18 cellular contexts compared by ENCODE assay signal in the genomic region with DNA sequence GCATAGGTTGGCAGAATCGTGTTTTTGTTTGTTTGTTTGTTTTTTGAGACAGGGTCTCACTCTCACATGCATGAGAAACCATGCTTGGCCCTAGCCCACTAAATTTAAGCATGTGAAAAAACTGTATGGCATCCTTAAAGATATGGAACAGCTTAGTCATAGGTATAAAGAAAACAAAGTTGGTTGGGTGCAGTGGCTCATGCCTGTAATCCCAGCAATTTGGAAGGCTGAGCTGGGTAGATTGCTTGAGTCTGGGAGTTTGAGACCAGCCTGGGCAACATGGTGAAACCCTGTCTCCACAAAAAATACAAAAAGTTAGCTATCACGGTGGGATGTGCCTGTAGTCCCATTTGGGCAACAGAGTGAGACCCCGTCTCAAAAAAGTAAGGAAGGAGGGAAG.
A peak's percentile ranks its signal among the peaks of the same experiment; 100 is the strongest.
DNase-seq lines count a peak whose midpoint lies in the region; ATAC-seq and TF ChIP-seq lines count a peak whose summit lies in the region.
"Had no signal": no experiment of that assay in that cellular context is flagged by ENCODE, and none has a peak within 500 bp of the region (broad histone marks: within the 10 kb centered on the region; RNA-seq: fewer than 3 reads in every experiment).

No MANE protein-coding gene starts in this region.

- CTCF ChIA-PET in HEK293T (lab: Yijun Ruan, JAX), result no interaction called here

- POLR2A ChIA-PET in HEK293T (lab: Yijun Ruan, JAX), result no interaction called here

- DNase-seq in HCEC 1CT, result peak; percentile 4
- DNase-seq in NCI-H226, result peak; percentile 2
- peak; percentile 23 for DNase-seq in fibroblast of peridontal ligament (ENCODE audit: extremely low read depth)
- DNase-seq in HEK293T (ENCODE audit: extremely low spot score), result no peak
- no peak for DNase-seq in amniotic stem cell (lab: John Stamatoyannopoulos, UW)
- DNase-seq: ACHN, C1 segment of cervical spinal cord, DMS79 treated with DMSO at 0.1 percent for 48 hours, GDM1, NCI-H1105 treated with DMSO at 0.1 percent for 48 hours, NCI-H1694, NCI-H2081 treated with DMSO at 0.1 percent for 48 hours, NCI-H774, Right ventricle myocardium superior, SW 1271 had no signal

- ATAC-seq in GM19452 (IDR thresholded peaks at IDR 0.05; ENCODE audit: unreplicated experiment) (no peak), HG02870 (IDR thresholded peaks at IDR 0.05; ENCODE audit: unreplicated experiment) (no peak)
- ATAC-seq: GM12878 had no signal

TF ChIP-seq in HEK293T, 16 proteins besides CTCF, POLR2A, EP300 and RAD21:
- TF ChIP-seq SUZ12 (IDR thresholded peaks at IDR 0.05) (no peak), L3MBTL2 (conservative IDR thresholded peaks at IDR 0.05) (no peak), NFRKB (IDR thresholded peaks at IDR 0.05) (no peak), CTBP1 (IDR thresholded peaks at IDR 0.05; ENCODE audit: borderline replicate concordance) (no peak), TARDBP (IDR thresholded peaks at IDR 0.05) (no peak), SP1 (IDR thresholded peaks at IDR 0.05) (no peak), FOXK2 (IDR thresholded peaks at IDR 0.05) (no peak), HDGF (IDR thresholded peaks at IDR 0.05; ENCODE audit: borderline replicate concordance) (no peak), ARNT (IDR thresholded peaks at IDR 0.05) (no peak), ELF4 (IDR thresholded peaks at IDR 0.05) (no peak), ZNF384 (IDR thresholded peaks at IDR 0.05) (no peak), BHLHE40 (IDR thresholded peaks at IDR 0.05; ENCODE audit: borderline replicate concordance) (no peak), FOXA1 (IDR thresholded peaks at IDR 0.05) (no peak), LEF1 (IDR thresholded peaks at IDR 0.05; ENCODE audit: borderline replicate concordance) (no peak), FOXM1 (IDR thresholded peaks at IDR 0.05; ENCODE audit: borderline replicate concordance) (no peak)
- TF ChIP-seq, protein P1, sequence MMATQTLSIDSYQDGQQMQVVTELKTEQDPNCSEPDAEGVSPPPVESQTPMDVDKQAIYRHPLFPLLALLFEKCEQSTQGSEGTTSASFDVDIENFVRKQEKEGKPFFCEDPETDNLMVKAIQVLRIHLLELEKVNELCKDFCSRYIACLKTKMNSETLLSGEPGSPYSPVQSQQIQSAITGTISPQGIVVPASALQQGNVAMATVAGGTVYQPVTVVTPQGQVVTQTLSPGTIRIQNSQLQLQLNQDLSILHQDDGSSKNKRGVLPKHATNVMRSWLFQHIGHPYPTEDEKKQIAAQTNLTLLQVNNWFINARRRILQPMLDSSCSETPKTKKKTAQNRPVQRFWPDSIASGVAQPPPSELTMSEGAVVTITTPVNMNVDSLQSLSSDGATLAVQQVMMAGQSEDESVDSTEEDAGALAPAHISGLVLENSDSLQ (IDR thresholded peaks at IDR 0.05), result no peak

Comparison
In these comparisons a context has a peak if more than half of its experiments do, and no peak if none do; other contexts are left out.
1. DNase-seq: peak in HCEC 1CT (single experiment), NCI-H226 (single experiment) and fibroblast of peridontal ligament (single experiment); none in HEK293T (single experiment) and amniotic stem cell (single experiment).